ENCODE assay signal across 15 cellular contexts in the genomic region with DNA sequence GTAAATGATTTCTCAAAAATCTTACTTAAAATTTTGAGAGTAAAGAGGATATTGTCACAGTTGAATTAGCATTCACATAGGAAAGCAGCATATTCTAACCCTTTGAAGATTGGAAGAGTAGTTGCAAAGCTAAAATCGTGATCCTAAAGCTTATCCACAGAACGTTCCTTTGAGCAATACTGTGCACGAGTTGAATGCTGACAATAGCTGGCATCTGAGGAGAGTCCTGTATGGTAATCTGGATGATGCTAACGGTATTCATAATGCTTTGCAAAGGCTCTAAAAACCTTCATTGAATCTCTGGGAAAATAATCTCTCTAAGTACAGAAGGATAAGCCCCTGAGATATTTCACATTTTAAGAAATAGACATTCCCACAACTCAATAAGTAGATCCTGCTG.
DNase-seq lines count a peak whose midpoint lies in the region; ATAC-seq and TF ChIP-seq lines count a peak whose summit lies in the region.
"Had no signal": no experiment of that assay in that cellular context is flagged by ENCODE, and none has a peak within 500 bp of the region (broad histone marks: within the 10 kb centered on the region; RNA-seq: fewer than 3 reads in every experiment).

No MANE protein-coding gene starts in this region.

- H3K27ac ChIP-seq in SJCRH30, result peak overlapping the region; percentile 44; the same call in 1 of the 2 replicates
- H3K27ac ChIP-seq in left lung, result no peak overlapping the region
- H3K27ac ChIP-seq: C4-2B had no signal

- DNase-seq in Ammon's horn (ENCODE audit: low spot score) (peak; percentile 50), SJCRH30 (peak in 1 of 2 experiments; percentile 4), globus pallidus (ENCODE audit: low spot score) (peak; percentile 68), pons (ENCODE audit: low spot score) (peak; percentile 79), COLO829 (ENCODE audit: low spot score) (no peak), NCI-H2196 (lab: John Stamatoyannopoulos, UW; ENCODE audit: unreplicated experiment) (no peak), left lung (no peak), HEK293T (ENCODE audit: extremely low spot score) (no peak)
- DNase-seq: BE2C; CD4-positive, alpha-beta memory T cell; DMS153; GF-D8; H7 had no signal

- CTCF ChIA-PET in HEK293T (lab: Yijun Ruan, JAX), result no interaction called here

- H3K9me3 ChIP-seq in SJCRH30 (replicated peaks) (no peaks in the 10 kb centered on the region), left lung (no peaks in the 10 kb centered on the region)
- H3K9me3 ChIP-seq: BE2C had no signal

- H3K27me3 ChIP-seq in SJCRH30 (no peaks in the 10 kb centered on the region), left lung (no peaks in the 10 kb centered on the region)
- H3K27me3 ChIP-seq: BE2C had no signal

- no peak overlapping the region for H3K4me3 ChIP-seq in SJCRH30
- no peak overlapping the region for H3K4me3 ChIP-seq in left lung
- H3K4me3 ChIP-seq: GM23338 had no signal

- POLR2A ChIA-PET in HEK293T (lab: Yijun Ruan, JAX), result no interaction called here

- ATAC-seq in left lung, result no peak
- ATAC-seq: GM23338 had no signal

- TF ChIP-seq CTCF in left lung (IDR thresholded peaks at IDR 0.05), result no peak

- H3K4me1 ChIP-seq in SJCRH30 (no peaks in the 10 kb centered on the region; the same call in 1 of the 2 replicates), left lung (no peaks in the 10 kb centered on the region)
- H3K4me1 ChIP-seq: BE2C had no signal

- intact Hi-C loops in left lung (cut with DNase I), result no loop called here

- H3K36me3 ChIP-seq in SJCRH30 (no peaks in the 10 kb centered on the region), left lung (no peaks in the 10 kb centered on the region)
- H3K36me3 ChIP-seq: BE2C had no signal

TF ChIP-seq in HEK293T, 16 proteins besides CTCF, POLR2A, EP300 and RAD21:
- TF ChIP-seq ZNF384 (IDR thresholded peaks at IDR 0.05) (no peak), SP1 (IDR thresholded peaks at IDR 0.05) (no peak), SUZ12 (IDR thresholded peaks at IDR 0.05) (no peak), HDGF (IDR thresholded peaks at IDR 0.05; ENCODE audit: borderline replicate concordance) (no peak), BHLHE40 (IDR thresholded peaks at IDR 0.05; ENCODE audit: borderline replicate concordance) (no peak), ELF4 (IDR thresholded peaks at IDR 0.05) (no peak), FOXK2 (IDR thresholded peaks at IDR 0.05) (no peak), L3MBTL2 (conservative IDR thresholded peaks at IDR 0.05) (no peak), FOXM1 (IDR thresholded peaks at IDR 0.05; ENCODE audit: borderline replicate concordance) (no peak), CTBP1 (IDR thresholded peaks at IDR 0.05; ENCODE audit: borderline replicate concordance) (no peak), ARNT (IDR thresholded peaks at IDR 0.05) (no peak), TARDBP (IDR thresholded peaks at IDR 0.05) (no peak), LEF1 (IDR thresholded peaks at IDR 0.05; ENCODE audit: borderline replicate concordance) (no peak), NFRKB (IDR thresholded peaks at IDR 0.05) (no peak), FOXA1 (IDR thresholded peaks at IDR 0.05) (no peak)
- TF ChIP-seq, protein P1, sequence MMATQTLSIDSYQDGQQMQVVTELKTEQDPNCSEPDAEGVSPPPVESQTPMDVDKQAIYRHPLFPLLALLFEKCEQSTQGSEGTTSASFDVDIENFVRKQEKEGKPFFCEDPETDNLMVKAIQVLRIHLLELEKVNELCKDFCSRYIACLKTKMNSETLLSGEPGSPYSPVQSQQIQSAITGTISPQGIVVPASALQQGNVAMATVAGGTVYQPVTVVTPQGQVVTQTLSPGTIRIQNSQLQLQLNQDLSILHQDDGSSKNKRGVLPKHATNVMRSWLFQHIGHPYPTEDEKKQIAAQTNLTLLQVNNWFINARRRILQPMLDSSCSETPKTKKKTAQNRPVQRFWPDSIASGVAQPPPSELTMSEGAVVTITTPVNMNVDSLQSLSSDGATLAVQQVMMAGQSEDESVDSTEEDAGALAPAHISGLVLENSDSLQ (IDR thresholded peaks at IDR 0.05), result no peak

Comparison
In these comparisons a context has a peak if more than half of its experiments do, and no peak if none do; other contexts are left out.
1. DNase-seq: peak in Ammon's horn (single experiment), globus pallidus (single experiment) and pons (single experiment); none in COLO829 (single experiment), NCI-H2196 (single experiment), left lung (0 of 2) and HEK293T (single experiment).